ENCODE assay signal across 32 cellular contexts in genomic region chr7:37571806-37572205, GRCh38.
"Had no signal": no experiment of that assay in that cellular context is flagged by ENCODE, and none has a peak within 500 bp of the region (broad histone marks: within the 10 kb centered on the region; RNA-seq: fewer than 3 reads in every experiment).

No MANE protein-coding gene starts in this region.

- ATAC-seq: activated CD8-positive, alpha-beta memory T cell treated with anti-CD3 and anti-CD28 coated beads, Interleukin-2, amount 10 ng/mL, durations not matched to agents 7 days and 5 days; PC-3; Right ventricle myocardium inferior; SK-N-SH treated with all-trans-retinoic acid at 6 μM for 48 hours; T-cell; T-helper 17 cell had no signal

- H3K4me3 ChIP-seq: ascending aorta, cardiac muscle cell, Peyer's patch had no signal

- DNase-seq: activated B cell treated with CpG ODN at 0.5 μM for 24 hours; activated CD4-positive, alpha-beta memory T cell treated with anti-CD3 and anti-CD28 coated beads, Interleukin-2, amount 10 ng/mL, durations not matched to agents 7 days and 5 days; activated CD4-positive, alpha-beta T cell treated with anti-CD3 and anti-CD28 coated beads for 48 hours; activated CD4-positive, CD25-positive, alpha-beta regulatory T cell treated with anti-CD3 and anti-CD28 coated beads, Interleukin-2, amount 50 U/mL, for 72 hours; activated CD8-positive, alpha-beta memory T cell treated with anti-CD3 and anti-CD28 coated beads for 24 hours; activated CD8-positive, alpha-beta memory T cell treated with anti-CD3 and anti-CD28 coated beads, Interleukin-2, amount 10 ng/mL, durations not matched to agents 7 days and 5 days; activated CD8-positive, alpha-beta memory T cell treated with anti-CD3 and anti-CD28 coated beads, Interleukin-2, amount 50 U/mL, for 48 hours; activated gamma-delta T cell; activated naive CD4-positive, alpha-beta T cell treated with Interleukin-2 at 50 U/mL for 16 hours; activated naive CD8-positive, alpha-beta T cell treated with anti-CD3 and anti-CD28 coated beads, Interleukin-2, amount 10 ng/mL, durations not matched to agents 7 days and 5 days; amygdala; MM.1S; MV-4-11; NCI-H1092; NCI-H1436 treated with DMSO at 0.1 percent for 48 hours; NCI-H187; NCI-H2029 treated with DMSO at 0.1 percent for 48 hours; NCI-H2107; NCI-H2171; NCI-H510A; NCI-H526; NCI-H748 treated with DMSO at 0.1 percent for 48 hours; NK-92 treated with Interleukin-12 subunit alpha and Interleukin-12 subunit beta, amount 100 ng/mL, for 24 hours; PC-3; Peyer's patch; SIG-M5; T-cell; T-helper 17 cell had no signal
